Comparison of ENCODE assay signal across 34 cellular contexts in the genomic region with DNA sequence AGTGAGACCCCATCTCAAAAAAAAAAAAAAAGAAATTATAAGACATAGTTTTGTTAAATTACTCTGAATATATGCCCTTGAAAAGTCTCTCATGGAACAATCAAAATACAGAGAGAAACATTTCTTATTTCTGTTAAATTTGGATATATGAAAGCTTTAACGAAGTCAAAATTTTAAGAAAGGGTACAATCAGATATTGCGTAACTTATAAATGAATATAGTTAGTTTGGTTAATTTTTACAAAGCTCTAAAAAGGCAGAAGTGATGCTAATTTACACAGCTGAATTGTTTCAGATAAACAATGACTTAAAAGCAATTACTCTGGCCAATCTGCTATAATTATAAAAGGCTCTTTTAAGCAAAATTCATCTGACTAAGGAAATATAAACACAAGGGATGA.
DNase-seq lines count a peak whose midpoint lies in the region; ATAC-seq, FAIRE-seq and TF ChIP-seq lines count a peak whose summit lies in the region.
"Had no signal": no experiment of that assay in that cellular context is flagged by ENCODE, and none has a peak within 500 bp of the region (broad histone marks: within the 10 kb centered on the region; RNA-seq: fewer than 3 reads in every experiment).

No MANE protein-coding gene starts in this region.

- dilution Hi-C loops in IMR-90 (cut with HindIII; ENCODE audit: low sequenced_read_pairs, unreplicated experiment), result no loop called here

- TF ChIP-seq CTCF in HepG2 (CRISPR knock-in tag; IDR thresholded peaks at IDR 0.05), result no peak
- TF ChIP-seq CTCF in right lobe of liver (IDR thresholded peaks at IDR 0.05), result no peak
- TF ChIP-seq CTCF in IMR-90 (conservative IDR thresholded peaks at IDR 0.05; ENCODE audit: low read depth, low read length), result no peak
- TF ChIP-seq CTCF in K562 (IDR thresholded peaks at IDR 0.05 in 2 of 3, conservative IDR thresholded peaks at IDR 0.05 in 1 of 3; ENCODE audit: insufficient read depth in 2 of 3, low read depth in 1 of 3, low read length in 3 of 3), result no peak
- TF ChIP-seq CTCF in H1 (IDR thresholded peaks at IDR 0.05; ENCODE audit: control extremely low read depth in 1 of 3, insufficient read depth in 1 of 3, low read depth in 1 of 3, low read length in 3 of 3), result no peak
- TF ChIP-seq CTCF in osteoblast (IDR thresholded peaks at IDR 0.05; ENCODE audit: extremely low read depth, low read depth, low read length), result no peak

- no peak for TF ChIP-seq EP300 in HepG2 (IDR thresholded peaks at IDR 0.05; ENCODE audit: low read depth in 2 of 2, low read length in 2 of 2)
- no peak for TF ChIP-seq EP300 in HepG2 (CRISPR knock-in tag; IDR thresholded peaks at IDR 0.05; ENCODE audit: borderline replicate concordance)
- TF ChIP-seq EP300 in K562 (IDR thresholded peaks at IDR 0.05; ENCODE audit: low read length), result no peak
- no peak for TF ChIP-seq EP300 in H1 (IDR thresholded peaks at IDR 0.05; ENCODE audit: borderline replicate concordance in 1 of 2, low read depth in 2 of 2, low read length in 2 of 2)

- in situ Hi-C loops in HepG2 (cut with HindIII; ENCODE audit: extremely low pct_ligation_motif_present, low pct_unique_long_range_greater_than_20kb), result no loop called here
- in situ Hi-C loops in IMR-90 (cut with MboI; ENCODE audit: low sequenced_read_pairs), result no loop called here
- in situ Hi-C loops in K562 (cut with MboI), result no loop called here

- H2AK9ac ChIP-seq in IMR-90 (replicated peaks; ENCODE audit: low read depth, low read length, poor library complexity), result no peak overlapping the region

- no peaks in the 10 kb centered on the region; the same call in 1 of the 2 replicates for H3K23me2 ChIP-seq in H1 (ENCODE audit: low read depth, low read length)

- POLR2A ChIA-PET in HepG2 (lab: Yijun Ruan, JAX) (no interaction called here), IMR-90 (lab: Charles Lee; ENCODE audit: unreplicated experiment) (no interaction called here), K562 (lab: Yijun Ruan, JAX) (no interaction called here), H1 (lab: Charles Lee; ENCODE audit: partially characterized antibody) (no interaction called here)

- no peak overlapping the region for H3K23ac ChIP-seq in IMR-90 (ENCODE audit: low read depth, low read length)
- H3K23ac ChIP-seq in H1 (ENCODE audit: insufficient read length), result no peak overlapping the region

- no peak overlapping the region for H3K14ac ChIP-seq in IMR-90 (replicated peaks; ENCODE audit: low read depth, low read length)
- no peak overlapping the region for H3K14ac ChIP-seq in H1 (ENCODE audit: insufficient read length)

- H2BK5ac ChIP-seq in IMR-90 (ENCODE audit: low read depth, low read length, poor library complexity, severe bottlenecking), result no peak overlapping the region
- H2BK5ac ChIP-seq in H1 (ENCODE audit: low read depth, low read length), result no peak overlapping the region

- BruUV-seq in HepG2 (replicated peaks; lab: Mats Ljungman, UMichigan) (no TSS peak), IMR-90 (replicated peaks; lab: Mats Ljungman, UMichigan) (no TSS peak), K562 (replicated peaks; lab: Mats Ljungman, UMichigan) (no TSS peak)

- H3K4ac ChIP-seq in IMR-90 (ENCODE audit: low read depth, low read length), result no peak overlapping the region
- no peak overlapping the region for H3K4ac ChIP-seq in H1 (replicated peaks; ENCODE audit: insufficient read length, low read depth, low read length)

- WGBS in HepG2 (ENCODE audit: low lambda C conversion rate), result 5% methylated on average over 2 of the region's 2 CpGs
- 66% methylated on average over 2 of the region's 2 CpGs for WGBS in right lobe of liver (ENCODE audit: insufficient coverage, low coverage, low lambda C conversion rate, missing lambda C conversion rate)
- no CpG with 5 or more reads among the region's 2 CpGs for WGBS in IMR-90 (ENCODE audit: extremely low coverage in 2 of 2, insufficient read length in 1 of 2), 2 experiments
- whole genome bisulfite sequencing in K562 (ENCODE audit: insufficient coverage, low coverage, missing lambda C conversion rate), result 6% methylated on average over 2 of the region's 2 CpGs
- WGBS in H1 (ENCODE audit: extremely low coverage in 1 of 2, insufficient coverage in 1 of 2, insufficient read length in 1 of 2, insufficient replicate concordance in 2 of 2, low coverage in 1 of 2, low lambda C conversion rate in 2 of 2, missing lambda C conversion rate in 1 of 2), 2 experiments, result 96% methylated on average over 2 of the region's 2 CpGs; no CpG with 5 or more reads in 1 of the 2 experiments

- CTCF ChIA-PET in HepG2 (lab: Yijun Ruan, JAX; ENCODE audit: low intra/inter-chr PET ratio, low total read pairs) (no interaction called here), IMR-90 (lab: Yijun Ruan, JAX) (no interaction called here), K562 (lab: Yijun Ruan, JAX; ENCODE audit: low intra/inter-chr PET ratio) (no interaction called here), H1 (lab: Charles Lee; ENCODE audit: partially characterized antibody) (no interaction called here)

- TF ChIP-seq RAD21 in HepG2 (CRISPR knock-in tag; IDR thresholded peaks at IDR 0.05) (no peak), IMR-90 (IDR thresholded peaks at IDR 0.05; ENCODE audit: low read length) (no peak), K562 (CRISPR knock-in tag; conservative IDR thresholded peaks at IDR 0.05 in 1 of 2, IDR thresholded peaks at IDR 0.05 in 1 of 2) (no peak), H1 (IDR thresholded peaks at IDR 0.05 in 1 of 2, conservative IDR thresholded peaks at IDR 0.05 in 1 of 2; ENCODE audit: low read depth in 2 of 2, low read length in 2 of 2) (no peak)

- H3K36me3 ChIP-seq in HepG2 (replicated peaks in 1 of 2; ENCODE audit: control insufficient read depth in 1 of 2, insufficient read depth in 2 of 2, low read length in 2 of 2) (no peaks in the 10 kb centered on the region), right lobe of liver (no peaks in the 10 kb centered on the region), IMR-90 (ENCODE audit: control insufficient read depth, insufficient read depth, low read length) (no peaks in the 10 kb centered on the region), K562 (ENCODE audit: control insufficient read depth, insufficient read depth, low read length) (no peaks in the 10 kb centered on the region), H1 (ENCODE audit: control insufficient read depth in 2 of 4, insufficient read depth in 4 of 4, low read length in 3 of 4) (no peaks in the 10 kb centered on the region), osteoblast (ENCODE audit: insufficient read depth, low read length) (no peaks in the 10 kb centered on the region)
- H3K36me3 ChIP-seq: BE2C; BLaER1; BLaER1 treated with 17β-estradiol and CSF1 and Interleukin-3, amounts not matched to agents 10 nM and 100 nM had no signal

- no peak overlapping the region for H3K18ac ChIP-seq in IMR-90 (ENCODE audit: low read depth, low read length)
- H3K18ac ChIP-seq in H1 (ENCODE audit: extremely low read depth, low read length), result no peak overlapping the region

- H2BK15ac ChIP-seq in IMR-90 (ENCODE audit: low read depth, low read length) (no peak overlapping the region), H1 (ENCODE audit: low read length) (no peak overlapping the region)

- no peak overlapping the region for H3K4me2 ChIP-seq in HepG2 (ENCODE audit: low read depth, low read length)
- H3K4me2 ChIP-seq in IMR-90 (ENCODE audit: low read depth, low read length), result no peak overlapping the region
- no peak overlapping the region for H3K4me2 ChIP-seq in K562 (ENCODE audit: insufficient read depth, low read length)
- no peak overlapping the region for H3K4me2 ChIP-seq in H1 (ENCODE audit: insufficient read depth in 1 of 2, low read depth in 2 of 2, low read length in 2 of 2)
- no peak overlapping the region for H3K4me2 ChIP-seq in osteoblast (ENCODE audit: insufficient read depth, low read length)
- H3K4me2 ChIP-seq: A549; BLaER1; BLaER1 treated with 17β-estradiol and CSF1 and Interleukin-3, amounts not matched to agents 10 nM and 100 nM had no signal

- H2BK120ac ChIP-seq in IMR-90 (ENCODE audit: low read depth, low read length), result no peak overlapping the region
- no peak overlapping the region for H2BK120ac ChIP-seq in H1 (replicated peaks; ENCODE audit: low read depth, low read length)

- H3K56ac ChIP-seq in IMR-90 (ENCODE audit: extremely low read depth, insufficient read depth, low read length) (no peak overlapping the region), H1 (replicated peaks; ENCODE audit: insufficient read length, low read depth, low read length) (no peak overlapping the region)

- FAIRE-seq in HepG2 (lab: Jason Lieb, UNC) (no peak), K562 (lab: Jason Lieb, UNC) (no peak), H1 (lab: Jason Lieb, UNC) (no peak)
- FAIRE-seq: A549, D721Med had no signal

- DNase-seq in HepG2 (ENCODE audit: low spot score), result no peak
- DNase-seq in right lobe of liver, result no peak
- no peak for DNase-seq in IMR-90
- DNase-seq in K562 (ENCODE audit: extremely low read depth in 1 of 4, low spot score in 3 of 4), result no peak
- no peak for DNase-seq in H1 (ENCODE audit: low read depth in 1 of 2, low spot score in 2 of 2)
- no peak for DNase-seq in AG20443 (ENCODE audit: low spot score)
- DNase-seq in osteoblast (ENCODE audit: insufficient read length, low spot score, missing footprints), result no peak
- DNase-seq: 8988T; ACHN; AML-193; BE2C; C1 segment of cervical spinal cord; Caco-2; Calu3; CD4-positive, alpha-beta memory T cell; CD4-positive, alpha-beta T cell; CD4-positive, CD25-positive, alpha-beta regulatory T cell; CD8-positive, alpha-beta memory T cell; CD8-positive, alpha-beta T cell; COR-L47; DMS 273 treated with DMSO at 0.1 percent for 48 hours; DMS153; DMS53; DMS79; DMS79 treated with DMSO at 0.1 percent for 48 hours; DND-41; EL had no signal

- no peaks in the 10 kb centered on the region for H3K79me1 ChIP-seq in IMR-90 (ENCODE audit: low read depth in 1 of 2, low read length in 2 of 2)
- H3K79me1 ChIP-seq in H1 (ENCODE audit: low read depth, low read length), result no peaks in the 10 kb centered on the region

- ATAC-seq in HepG2, result no peak
- ATAC-seq in right lobe of liver, result no peak
- ATAC-seq in IMR-90 (ENCODE audit: low read depth), result no peak
- no peak for ATAC-seq in K562
- no peak for ATAC-seq in HG02623 (IDR thresholded peaks at IDR 0.05; ENCODE audit: unreplicated experiment)
- ATAC-seq: A549; CD8-positive, alpha-beta T cell had no signal

- TF ChIP-seq POLR2A in HepG2 (IDR thresholded peaks at IDR 0.05; ENCODE audit: insufficient read depth in 1 of 2, low read depth in 2 of 2, low read length in 2 of 2) (no peak), right lobe of liver (IDR thresholded peaks at IDR 0.05) (no peak), IMR-90 (IDR thresholded peaks at IDR 0.05; ENCODE audit: low read depth, low read length) (no peak), K562 (conservative IDR thresholded peaks at IDR 0.05) (no peak), H1 (IDR thresholded peaks at IDR 0.05; ENCODE audit: control extremely low read depth in 1 of 2, low read depth in 2 of 2, low read length in 2 of 2) (no peak)

- H4K91ac ChIP-seq in IMR-90 (ENCODE audit: insufficient read depth, low read depth, low read length) (no peak overlapping the region), H1 (replicated peaks; ENCODE audit: insufficient read length, low read length) (no peak overlapping the region)

- H4K8ac ChIP-seq in IMR-90 (ENCODE audit: low read depth in 2 of 2, low read length in 2 of 2), result no peak overlapping the region
- H4K8ac ChIP-seq in H1 (ENCODE audit: extremely low read depth, insufficient read depth, low read length), result no peak overlapping the region

- no peaks in the 10 kb centered on the region for H3K4me1 ChIP-seq in HepG2 (ENCODE audit: insufficient read depth, low read length)
- no peaks in the 10 kb centered on the region for H3K4me1 ChIP-seq in right lobe of liver
- H3K4me1 ChIP-seq in IMR-90 (ENCODE audit: control insufficient read depth, insufficient read depth, low read length), result no peaks in the 10 kb centered on the region
- H3K4me1 ChIP-seq in K562 (replicated peaks in 1 of 2; ENCODE audit: control insufficient read depth in 2 of 2, insufficient read depth in 2 of 2, low read length in 2 of 2), result no peaks in the 10 kb centered on the region
- no peaks in the 10 kb centered on the region for H3K4me1 ChIP-seq in H1 (replicated peaks in 1 of 4; ENCODE audit: control insufficient read depth in 3 of 4, insufficient read depth in 4 of 4, low read length in 3 of 4)
- H3K4me1 ChIP-seq in osteoblast (ENCODE audit: insufficient read depth, low read length), result no peaks in the 10 kb centered on the region
- H3K4me1 ChIP-seq: A549; BE2C; BLaER1; BLaER1 treated with 17β-estradiol and CSF1 and Interleukin-3, amounts not matched to agents 10 nM and 100 nM had no signal

- H3K27me3 ChIP-seq in HepG2 (ENCODE audit: control insufficient read depth in 1 of 2, insufficient read depth in 2 of 2, low read length in 2 of 2), result no peaks in the 10 kb centered on the region
- H3K27me3 ChIP-seq in right lobe of liver, result no peaks in the 10 kb centered on the region
- H3K27me3 ChIP-seq in IMR-90 (ENCODE audit: control insufficient read depth, insufficient read depth, low read length), result no peaks in the 10 kb centered on the region
- no peaks in the 10 kb centered on the region for H3K27me3 ChIP-seq in K562 (ENCODE audit: control insufficient read depth in 2 of 2, insufficient read depth in 2 of 2, low read length in 2 of 2)
- H3K27me3 ChIP-seq in H1 (replicated peaks in 1 of 4; ENCODE audit: control insufficient read depth in 3 of 4, extremely low read depth in 1 of 4, insufficient read depth in 3 of 4, low read length in 3 of 4), result no peaks in the 10 kb centered on the region
- no peaks in the 10 kb centered on the region for H3K27me3 ChIP-seq in osteoblast (ENCODE audit: insufficient read depth, low read length)
- H3K27me3 ChIP-seq: BE2C; BLaER1; BLaER1 treated with 17β-estradiol and CSF1 and Interleukin-3, amounts not matched to agents 10 nM and 100 nM had no signal

- no peaks in the 10 kb centered on the region for H4K20me1 ChIP-seq in HepG2 (ENCODE audit: insufficient read depth, low read length)
- no peaks in the 10 kb centered on the region for H4K20me1 ChIP-seq in IMR-90 (ENCODE audit: insufficient read depth, low read length)
- no peaks in the 10 kb centered on the region for H4K20me1 ChIP-seq in K562 (replicated peaks; ENCODE audit: control insufficient read depth, insufficient read depth, low read length)
- no peaks in the 10 kb centered on the region for H4K20me1 ChIP-seq in H1 (replicated peaks in 1 of 2; ENCODE audit: control insufficient read depth in 1 of 2, insufficient read depth in 2 of 2, low read length in 2 of 2)
- H4K20me1 ChIP-seq in osteoblast (ENCODE audit: insufficient read depth, low read length), result no peaks in the 10 kb centered on the region
- H4K20me1 ChIP-seq: BLaER1; BLaER1 treated with 17β-estradiol and CSF1 and Interleukin-3, amounts not matched to agents 10 nM and 100 nM had no signal

- H2AFZ ChIP-seq in HepG2 (ENCODE audit: low read length) (no peak overlapping the region), IMR-90 (replicated peaks; ENCODE audit: low read length, poor library complexity) (no peak overlapping the region), K562 (ENCODE audit: low read depth, low read length) (no peak overlapping the region), H1 (ENCODE audit: low read length) (no peak overlapping the region), osteoblast (ENCODE audit: low read length) (no peak overlapping the region)

- H3K4me3 ChIP-seq in HepG2 (replicated peaks in 1 of 3; ENCODE audit: insufficient read depth in 1 of 3, low read depth in 2 of 3, low read length in 3 of 3) (no peak overlapping the region), right lobe of liver (no peak overlapping the region), IMR-90 (ENCODE audit: insufficient read depth, low read depth, low read length) (no peak overlapping the region), K562 (no peak overlapping the region), H1 (ENCODE audit: extremely low read depth in 1 of 4, insufficient read depth in 2 of 4, low read depth in 3 of 4, low read length in 4 of 4) (no peak overlapping the region), osteoblast (ENCODE audit: insufficient read depth, low read length) (no peak overlapping the region)
- H3K4me3 ChIP-seq: A549; BLaER1; BLaER1 treated with 17β-estradiol and CSF1 and Interleukin-3, amounts not matched to agents 10 nM and 100 nM had no signal

- H3K27ac ChIP-seq in HepG2 (ENCODE audit: extremely low read length, insufficient read depth, low read length), result no peak overlapping the region
- no peak overlapping the region for H3K27ac ChIP-seq in right lobe of liver
- no peak overlapping the region for H3K27ac ChIP-seq in IMR-90 (ENCODE audit: insufficient read depth, low read length)
- H3K27ac ChIP-seq in K562 (ENCODE audit: extremely low read depth, low read depth, low read length), result no peak overlapping the region
- no peak overlapping the region for H3K27ac ChIP-seq in H1 (ENCODE audit: low read depth, low read length)
- H3K27ac ChIP-seq in osteoblast (ENCODE audit: low read depth, low read length), result no peak overlapping the region
- H3K27ac ChIP-seq: 22Rv1; A549; BLaER1; BLaER1 treated with 17β-estradiol and CSF1 and Interleukin-3, amounts not matched to agents 10 nM and 100 nM; C4-2B had no signal

- no peak overlapping the region for H2BK20ac ChIP-seq in IMR-90 (ENCODE audit: low read depth, low read length)
- H2BK20ac ChIP-seq in H1 (ENCODE audit: low read length), result no peak overlapping the region

- H3K9me3 ChIP-seq in HepG2 (ENCODE audit: low read length) (no peaks in the 10 kb centered on the region), right lobe of liver (no peaks in the 10 kb centered on the region), IMR-90 (ENCODE audit: control insufficient read depth, insufficient read depth, low read length) (no peaks in the 10 kb centered on the region), K562 (replicated peaks; ENCODE audit: control insufficient read depth, insufficient read depth, low read depth, low read length) (no peaks in the 10 kb centered on the region), H1 (ENCODE audit: insufficient read depth in 2 of 2, low read depth in 1 of 2, low read length in 1 of 2) (no peaks in the 10 kb centered on the region), osteoblast (ENCODE audit: low read depth, low read length) (no peaks in the 10 kb centered on the region)
- H3K9me3 ChIP-seq: A549; BE2C; BLaER1; BLaER1 treated with 17β-estradiol and CSF1 and Interleukin-3, amounts not matched to agents 10 nM and 100 nM; Caco-2 had no signal

- H3K79me2 ChIP-seq in HepG2 (ENCODE audit: insufficient read depth, low read length) (no peaks in the 10 kb centered on the region), K562 (ENCODE audit: control insufficient read depth, insufficient read depth, low read length) (no peaks in the 10 kb centered on the region), H1 (ENCODE audit: control insufficient read depth in 1 of 2, insufficient read depth in 2 of 2, low read length in 2 of 2) (no peaks in the 10 kb centered on the region), osteoblast (ENCODE audit: insufficient read depth, low read length) (no peaks in the 10 kb centered on the region)

- H3K9me1 ChIP-seq in IMR-90 (ENCODE audit: insufficient read depth, low read length) (no peaks in the 10 kb centered on the region), K562 (ENCODE audit: control insufficient read depth, insufficient read depth, low read length) (no peaks in the 10 kb centered on the region)

- no peak overlapping the region for H3K9ac ChIP-seq in HepG2 (ENCODE audit: insufficient read depth, low read depth, low read length)
- no peak overlapping the region for H3K9ac ChIP-seq in IMR-90 (ENCODE audit: low read depth, low read length)
- H3K9ac ChIP-seq in K562 (ENCODE audit: insufficient read depth in 1 of 2, low read depth in 2 of 2, low read length in 2 of 2), result no peak overlapping the region
- H3K9ac ChIP-seq in H1 (replicated peaks in 1 of 4; ENCODE audit: extremely low read depth in 1 of 4, low read depth in 3 of 4, low read length in 3 of 4), result no peak overlapping the region
- H3K9ac ChIP-seq: BLaER1; BLaER1 treated with 17β-estradiol and CSF1 and Interleukin-3, amounts not matched to agents 10 nM and 100 nM had no signal

- no peak overlapping the region for H2AK5ac ChIP-seq in IMR-90 (ENCODE audit: low read depth, low read length)
- no peak overlapping the region for H2AK5ac ChIP-seq in H1 (ENCODE audit: low read depth, low read length)

- H4K5ac ChIP-seq in IMR-90 (ENCODE audit: low read depth, low read length) (no peak overlapping the region), H1 (ENCODE audit: insufficient read length, low read depth, low read length) (no peak overlapping the region)

- no peak overlapping the region for H2BK12ac ChIP-seq in H1 (ENCODE audit: low read depth, low read length)

- intact Hi-C loops in HepG2 (cut with micrococcal nuclease; ENCODE audit: unreplicated experiment) (no loop called here), right lobe of liver (cut with DNase I) (no loop called here), IMR-90 (cut with micrococcal nuclease) (no loop called here), K562 (cut with micrococcal nuclease) (no loop called here)
